Comparison of ENCODE assay signal across 8 cellular contexts in the genomic region with DNA sequence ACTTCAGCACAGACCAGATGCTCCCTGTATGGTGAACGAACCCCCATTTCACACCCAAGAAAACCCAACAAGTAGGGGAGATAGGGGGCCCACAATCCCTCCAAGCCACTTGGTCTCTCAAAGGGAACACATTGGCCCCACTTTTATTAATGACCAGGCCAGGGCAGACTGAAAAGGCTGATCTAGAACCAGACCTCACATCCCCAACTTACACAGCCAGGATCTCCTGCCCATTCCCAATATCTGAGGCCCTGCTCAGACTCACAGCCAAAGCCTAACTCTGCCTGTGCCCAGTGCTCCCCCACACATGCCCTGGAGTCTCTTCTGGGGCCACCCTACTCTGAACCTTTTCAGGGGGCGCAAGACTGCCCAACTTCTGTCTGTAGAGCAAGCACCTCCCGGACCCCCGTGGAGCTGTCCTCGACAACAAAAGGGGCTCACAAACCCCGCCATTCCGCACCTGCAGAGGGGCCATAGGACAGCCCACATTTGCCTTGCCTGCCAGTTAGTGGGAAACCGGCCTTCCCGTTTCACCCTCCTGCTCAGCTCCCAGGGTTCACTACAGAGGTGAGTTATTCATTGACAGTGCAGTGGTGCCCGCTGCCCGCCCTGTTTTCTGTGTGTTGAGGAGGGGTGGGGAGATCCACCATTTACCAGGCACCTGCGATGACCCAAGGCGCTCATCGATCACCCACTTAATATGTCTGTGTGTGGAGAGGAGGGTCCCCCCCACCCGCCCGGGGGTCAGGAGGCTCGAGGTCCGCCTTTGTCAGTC. TPM values are rescaled to one million over a fixed set of nuclear protein-coding genes. Genes with fewer than 3 reads are reported as not detected.
A peak's percentile ranks its signal among the peaks of the same experiment; 100 is the strongest.
DNase-seq lines count a peak whose midpoint lies in the region; ATAC-seq and TF ChIP-seq lines count a peak whose summit lies in the region.

No MANE protein-coding gene starts in this region.

- peak overlapping the region; percentile 17 for H3K27ac Mint-ChIP-seq in activated CD4-positive, alpha-beta T cell treated with anti-CD3 and anti-CD28 coated beads, Interleukin-2, amount 10 ng/mL, durations not matched to agents 7 days and 5 days
- H3K27ac Mint-ChIP-seq in activated CD8-positive, alpha-beta T cell treated with anti-CD3 and anti-CD28 coated beads, Interleukin-2, amount 10 ng/mL, durations not matched to agents 7 days and 5 days, result no peak overlapping the region
- no peak overlapping the region for H3K27ac Mint-ChIP-seq in stimulated activated effector memory CD8-positive, alpha-beta T cell treated with anti-CD3 and anti-CD28 coated beads, Interleukin-12 subunit alpha, Interleukin-12 subunit beta, amount 100 ng/mL, for 72 hours

- in situ Hi-C loops in GM13977 (cut with MboI; ENCODE audit: low pct_unique_long_range_greater_than_20kb, low sequenced_read_pairs, unreplicated experiment), result no loop called here

- H3K4me3 ChIP-seq in iPS-18a (ENCODE audit: low read length), result peak overlapping the region; percentile 76
- no peak overlapping the region for H3K4me3 ChIP-seq in effector memory CD4-positive, alpha-beta T cell (ENCODE audit: insufficient read depth, low read depth, low read length, poor library complexity, severe bottlenecking)

- H3K9ac ChIP-seq in iPS-18a (ENCODE audit: low read length), result peak overlapping the region; percentile 79

- H3K36me3 ChIP-seq in iPS-18a (ENCODE audit: control insufficient read depth, low read depth, low read length), result peaks cover 20% of the 10 kb centered on the region
- no peaks in the 10 kb centered on the region for H3K36me3 ChIP-seq in effector memory CD4-positive, alpha-beta T cell (ENCODE audit: control insufficient read depth, insufficient read depth, low read length)

- peaks cover 19% of the 10 kb centered on the region for H3K4me1 Mint-ChIP-seq in activated CD4-positive, alpha-beta T cell treated with anti-CD3 and anti-CD28 coated beads, Interleukin-2, amount 10 ng/mL, durations not matched to agents 7 days and 5 days
- H3K4me1 Mint-ChIP-seq in activated CD8-positive, alpha-beta T cell treated with anti-CD3 and anti-CD28 coated beads, Interleukin-2, amount 10 ng/mL, durations not matched to agents 7 days and 5 days (ENCODE audit: low read depth), result peaks cover 13% of the 10 kb centered on the region
- H3K4me1 Mint-ChIP-seq in stimulated activated effector memory CD8-positive, alpha-beta T cell treated with anti-CD3 and anti-CD28 coated beads, Interleukin-12 subunit alpha, Interleukin-12 subunit beta, amount 100 ng/mL, for 72 hours, result peaks cover 15% of the 10 kb centered on the region

- no peak for TF ChIP-seq CTCF in GM13977 (IDR thresholded peaks at IDR 0.05; ENCODE audit: extremely low read depth, insufficient read depth, missing control alignments)

- H3K27ac ChIP-seq in iPS-18a (ENCODE audit: low read length), result no peak overlapping the region
- H3K27ac ChIP-seq in effector memory CD4-positive, alpha-beta T cell (ENCODE audit: insufficient read depth, low read length, poor library complexity, severe bottlenecking), result no peak overlapping the region

- peaks cover 14% of the 10 kb centered on the region for H3K36me3 Mint-ChIP-seq in activated CD4-positive, alpha-beta T cell treated with anti-CD3 and anti-CD28 coated beads, Interleukin-2, amount 10 ng/mL, durations not matched to agents 7 days and 5 days (ENCODE audit: low read depth)
- H3K36me3 Mint-ChIP-seq in activated CD8-positive, alpha-beta T cell treated with anti-CD3 and anti-CD28 coated beads, Interleukin-2, amount 10 ng/mL, durations not matched to agents 7 days and 5 days (ENCODE audit: low read depth), result peaks cover 7% of the 10 kb centered on the region
- peaks cover 5% of the 10 kb centered on the region for H3K36me3 Mint-ChIP-seq in stimulated activated effector memory CD8-positive, alpha-beta T cell treated with anti-CD3 and anti-CD28 coated beads, Interleukin-12 subunit alpha, Interleukin-12 subunit beta, amount 100 ng/mL, for 72 hours

- H3K9me3 Mint-ChIP-seq in activated CD4-positive, alpha-beta T cell treated with anti-CD3 and anti-CD28 coated beads, Interleukin-2, amount 10 ng/mL, durations not matched to agents 7 days and 5 days, result no peaks in the 10 kb centered on the region
- H3K9me3 Mint-ChIP-seq in activated CD8-positive, alpha-beta T cell treated with anti-CD3 and anti-CD28 coated beads, Interleukin-2, amount 10 ng/mL, durations not matched to agents 7 days and 5 days (ENCODE audit: insufficient read depth), result no peaks in the 10 kb centered on the region
- no peaks in the 10 kb centered on the region for H3K9me3 Mint-ChIP-seq in stimulated activated effector memory CD8-positive, alpha-beta T cell treated with anti-CD3 and anti-CD28 coated beads, Interleukin-12 subunit alpha, Interleukin-12 subunit beta, amount 100 ng/mL, for 72 hours

- CTCF ChIA-PET in activated CD4-positive, alpha-beta T cell treated with anti-CD3 and anti-CD28 coated beads, Interleukin-2, amount 10 ng/mL, durations not matched to agents 7 days and 5 days (lab: Charles Lee), result interaction anchor here (1.2 to 2.1 kb wide), 2 partner anchors 8 to 28 kb away, joined by 5 to 9 read pairs; no protein-coding TSS in a partner anchor
- CTCF ChIA-PET in activated CD8-positive, alpha-beta T cell treated with anti-CD3 and anti-CD28 coated beads, Interleukin-2, amount 10 ng/mL, durations not matched to agents 7 days and 5 days (lab: Charles Lee), result interaction anchor here (6.0 kb wide), 1 partner anchor 8 kb away, joined by 59 read pairs; no protein-coding TSS in a partner anchor

- peak overlapping the region; percentile 49 for H3K4me3 Mint-ChIP-seq in activated CD4-positive, alpha-beta T cell treated with anti-CD3 and anti-CD28 coated beads, Interleukin-2, amount 10 ng/mL, durations not matched to agents 7 days and 5 days
- H3K4me3 Mint-ChIP-seq in activated CD8-positive, alpha-beta T cell treated with anti-CD3 and anti-CD28 coated beads, Interleukin-2, amount 10 ng/mL, durations not matched to agents 7 days and 5 days, result peak overlapping the region; percentile 7
- peak overlapping the region; percentile 79 for H3K4me3 Mint-ChIP-seq in stimulated activated effector memory CD8-positive, alpha-beta T cell treated with anti-CD3 and anti-CD28 coated beads, Interleukin-12 subunit alpha, Interleukin-12 subunit beta, amount 100 ng/mL, for 72 hours

- no peak for ATAC-seq in activated CD8-positive, alpha-beta T cell treated with anti-CD3 and anti-CD28 coated beads, Interleukin-2, amount 10 ng/mL, durations not matched to agents 7 days and 5 days
- no peak for ATAC-seq in stimulated activated effector memory CD8-positive, alpha-beta T cell treated with anti-CD3 and anti-CD28 coated beads, Interleukin-12 subunit alpha, Interleukin-12 subunit beta, amount 100 ng/mL, for 72 hours
- no peak for ATAC-seq in GM18519 (IDR thresholded peaks at IDR 0.05; ENCODE audit: low FRiP score, unreplicated experiment)

- POLR2A ChIA-PET in activated CD4-positive, alpha-beta T cell treated with anti-CD3 and anti-CD28 coated beads, Interleukin-2, amount 10 ng/mL, durations not matched to agents 7 days and 5 days (lab: Charles Lee), result interaction anchor here (0.6 kb wide), 1 partner anchor 275 kb away, joined by 6 read pairs; no protein-coding TSS in a partner anchor
- POLR2A ChIA-PET in activated CD8-positive, alpha-beta T cell treated with anti-CD3 and anti-CD28 coated beads, Interleukin-2, amount 10 ng/mL, durations not matched to agents 7 days and 5 days (lab: Charles Lee), result interaction anchor here (1.0 to 1.3 kb wide), 2 partner anchors 11 to 16 kb away, joined by 3 read pairs; a partner anchor contains a TSS

- DNase-seq in activated CD4-positive, alpha-beta T cell treated with anti-CD3 and anti-CD28 coated beads, Interleukin-2, amount 10 ng/mL, durations not matched to agents 7 days and 5 days, result no peak
- no peak for DNase-seq in activated CD4-positive, alpha-beta T cell treated with anti-CD3 and anti-CD28 coated beads, Interleukin-2, amount 50 U/mL, for 4 hours
- no peak for DNase-seq in activated CD8-positive, alpha-beta T cell treated with anti-CD3 and anti-CD28 coated beads, Interleukin-2, amount 10 ng/mL, durations not matched to agents 7 days and 5 days
- no peak for DNase-seq in stimulated activated effector memory CD8-positive, alpha-beta T cell treated with anti-CD3 and anti-CD28 coated beads, Interleukin-12 subunit alpha, Interleukin-12 subunit beta, amount 100 ng/mL, for 72 hours (ENCODE audit: low spot score in 2 of 2)
- DNase-seq in effector memory CD4-positive, alpha-beta T cell, result no peak
- no peak for DNase-seq in GM13977 (ENCODE audit: low spot score)

- H3K27me3 ChIP-seq in iPS-18a (ENCODE audit: control insufficient read depth, insufficient read depth, low read length), result no peaks in the 10 kb centered on the region
- H3K27me3 ChIP-seq in effector memory CD4-positive, alpha-beta T cell (replicated peaks; ENCODE audit: control insufficient read depth, insufficient read depth, low read length, poor library complexity, severe bottlenecking), result no peaks in the 10 kb centered on the region

- H3K4me1 ChIP-seq in iPS-18a (ENCODE audit: control insufficient read depth, low read depth, low read length), result peaks cover 17% of the 10 kb centered on the region
- H3K4me1 ChIP-seq in effector memory CD4-positive, alpha-beta T cell (ENCODE audit: control insufficient read depth, insufficient read depth, low read length, poor library complexity, severe bottlenecking), result peaks cover 9% of the 10 kb centered on the region

- peaks cover 20% of the 10 kb centered on the region for H3K27me3 Mint-ChIP-seq in activated CD4-positive, alpha-beta T cell treated with anti-CD3 and anti-CD28 coated beads, Interleukin-2, amount 10 ng/mL, durations not matched to agents 7 days and 5 days
- H3K27me3 Mint-ChIP-seq in activated CD8-positive, alpha-beta T cell treated with anti-CD3 and anti-CD28 coated beads, Interleukin-2, amount 10 ng/mL, durations not matched to agents 7 days and 5 days (ENCODE audit: low read depth), result peaks cover 18% of the 10 kb centered on the region

- no peaks in the 10 kb centered on the region for H3K9me3 ChIP-seq in iPS-18a (ENCODE audit: control insufficient read depth, low read depth, low read length)
- H3K9me3 ChIP-seq in effector memory CD4-positive, alpha-beta T cell (ENCODE audit: control insufficient read depth, low read length), result no peaks in the 10 kb centered on the region

RNA-seq across cellular contexts. Expression of a gene that starts 1.6 kb away (rescaled TPM):
- total RNA-seq in activated CD4-positive, alpha-beta T cell treated with anti-CD3 and anti-CD28 coated beads, Interleukin-2, amount 10 ng/mL, durations not matched to agents 7 days and 5 days, result 1 to 10 TPM; 2.3 to 2.5 TPM
- 1 to 10 TPM in 1 of 2 experiments, under 1 TPM in 1; 0.76 to 1.7 TPM for total RNA-seq in activated CD8-positive, alpha-beta T cell treated with anti-CD3 and anti-CD28 coated beads, Interleukin-2, amount 10 ng/mL, durations not matched to agents 7 days and 5 days

RNA-seq across cellular contexts. Expression of a gene that starts 11.6 kb away (rescaled TPM):
- 10 to 100 TPM; 11.6 to 15.1 TPM for total RNA-seq in activated CD4-positive, alpha-beta T cell treated with anti-CD3 and anti-CD28 coated beads, Interleukin-2, amount 10 ng/mL, durations not matched to agents 7 days and 5 days
- total RNA-seq in activated CD8-positive, alpha-beta T cell treated with anti-CD3 and anti-CD28 coated beads, Interleukin-2, amount 10 ng/mL, durations not matched to agents 7 days and 5 days, result 10 to 100 TPM; 16.3 to 16.5 TPM

RNA-seq across cellular contexts. Expression of a gene that starts 11.8 kb away (rescaled TPM):
- 100 to 1,000 TPM; 285 to 290 TPM for total RNA-seq in activated CD4-positive, alpha-beta T cell treated with anti-CD3 and anti-CD28 coated beads, Interleukin-2, amount 10 ng/mL, durations not matched to agents 7 days and 5 days
- 100 to 1,000 TPM; 339 to 364 TPM for total RNA-seq in activated CD8-positive, alpha-beta T cell treated with anti-CD3 and anti-CD28 coated beads, Interleukin-2, amount 10 ng/mL, durations not matched to agents 7 days and 5 days

RNA-seq across cellular contexts. Expression of a gene that starts 18.3 kb away (rescaled TPM):
- 10 to 100 TPM; 17.4 to 19.4 TPM for total RNA-seq in activated CD4-positive, alpha-beta T cell treated with anti-CD3 and anti-CD28 coated beads, Interleukin-2, amount 10 ng/mL, durations not matched to agents 7 days and 5 days
- total RNA-seq in activated CD8-positive, alpha-beta T cell treated with anti-CD3 and anti-CD28 coated beads, Interleukin-2, amount 10 ng/mL, durations not matched to agents 7 days and 5 days, result 10 to 100 TPM; 18.8 to 20.3 TPM

RNA-seq across cellular contexts. Expression of a gene that starts 56.3 kb away (rescaled TPM):
- total RNA-seq in activated CD4-positive, alpha-beta T cell treated with anti-CD3 and anti-CD28 coated beads, Interleukin-2, amount 10 ng/mL, durations not matched to agents 7 days and 5 days, result not detected
- not detected for total RNA-seq in activated CD8-positive, alpha-beta T cell treated with anti-CD3 and anti-CD28 coated beads, Interleukin-2, amount 10 ng/mL, durations not matched to agents 7 days and 5 days

Comparison
In these comparisons a context has a peak if more than half of its experiments do, and no peak if none do; other contexts are left out.
1. H3K4me3 Mint-ChIP-seq: peak in every context shown above with its lines; median percentile 79 in stimulated activated effector memory CD8-positive, alpha-beta T cell treated with anti-CD3 and anti-CD28 coated beads, Interleukin-12 subunit alpha, Interleukin-12 subunit beta, amount 100 ng/mL, for 72 hours; 49 in activated CD4-positive, alpha-beta T cell treated with anti-CD3 and anti-CD28 coated beads, Interleukin-2, amount 10 ng/mL, durations not matched to agents 7 days and 5 days; 7 in activated CD8-positive, alpha-beta T cell treated with anti-CD3 and anti-CD28 coated beads, Interleukin-2, amount 10 ng/mL, durations not matched to agents 7 days and 5 days.